Comparison of ENCODE assay signal across 12 cellular contexts in genomic region chr20:44157061-44157460, GRCh38. TPM values are rescaled to one million over a fixed set of nuclear protein-coding genes. Genes with fewer than 3 reads are reported as not detected.
"Had no signal": no experiment of that assay in that cellular context is flagged by ENCODE, and none has a peak within 500 bp of the region (broad histone marks: within the 10 kb centered on the region; RNA-seq: fewer than 3 reads in every experiment).

No MANE protein-coding gene starts in this region.

- H3K36me3 ChIP-seq: esophagus squamous epithelium, lower lobe of right lung, pancreas, spleen had no signal

- DNase-seq: activated naive CD4-positive, alpha-beta T cell treated with anti-CD3 and anti-CD28 coated beads for 36 hours; activated naive CD8-positive, alpha-beta T cell treated with anti-CD3 and anti-CD28 coated beads, Interleukin-2, amount 50 U/mL, for 24 hours; esophagus squamous epithelium; glutamatergic neuron; lower lobe of right lung; naive thymus-derived CD4-positive, alpha-beta T cell; pancreas; spleen; T-cell; T-helper 9 cell had no signal

- H3K4me1 ChIP-seq: lower lobe of right lung, pancreas, spleen had no signal

- ATAC-seq: activated CD4-positive, CD25-positive, alpha-beta regulatory T cell treated with anti-CD3 and anti-CD28 coated beads, Interleukin-2, amount 50 U/mL, for 24 hours; activated naive CD8-positive, alpha-beta T cell treated with anti-CD3 and anti-CD28 coated beads, Interleukin-2, amount 50 U/mL, for 24 hours; activated T-helper 17 cell treated with anti-CD3 and anti-CD28 coated beads, Interleukin-2, amount 50 U/mL, for 72 hours; lower lobe of right lung; naive thymus-derived CD4-positive, alpha-beta T cell; pancreas; T-cell had no signal

- H3K27ac ChIP-seq: lower lobe of right lung, pancreas, spleen had no signal

- H3K4me3 ChIP-seq: esophagus squamous epithelium, lower lobe of right lung, pancreas, spleen had no signal

- H3K9me3 ChIP-seq: esophagus squamous epithelium, lower lobe of right lung, pancreas, spleen had no signal

RNA-seq across cellular contexts. Expression of gene JPH2, which starts 29.9 kb away (rescaled TPM):
- total RNA-seq: activated naive CD4-positive, alpha-beta T cell treated with anti-CD3 and anti-CD28 coated beads for 36 hours had no signal
- polyA plus RNA-seq: naive thymus-derived CD4-positive, alpha-beta T cell had no signal
